1 cellular context compared by ENCODE assay signal in the genomic region with DNA sequence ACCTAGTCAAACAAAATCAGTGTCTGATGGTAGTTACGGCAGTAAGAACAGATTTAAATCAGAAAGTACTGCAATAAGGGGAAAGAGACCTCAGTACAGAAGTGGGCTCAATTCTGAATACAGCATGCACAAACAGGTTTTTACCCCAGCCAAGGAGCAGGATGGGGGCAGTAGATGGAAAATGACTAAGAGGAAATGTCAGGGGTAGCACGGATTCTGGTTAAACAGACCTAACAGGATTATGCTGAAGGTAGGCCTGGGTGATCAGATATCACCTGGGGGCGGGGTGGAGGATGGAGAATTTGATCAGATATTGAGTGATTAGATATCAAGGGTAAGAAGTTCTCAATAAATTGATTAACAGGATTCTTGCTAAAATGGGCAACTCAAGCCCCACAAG.
TF ChIP-seq lines count a peak whose summit lies in the region.

No MANE protein-coding gene starts in this region.

TF ChIP-seq in GM23338, 12 proteins besides CTCF, POLR2A, EP300 and RAD21 (continued from another document):
- TF ChIP-seq CREB1 (CRISPR knock-in tag; IDR thresholded peaks at IDR 0.05; ENCODE audit: low read depth) (no peak), POLR2AphosphoS5 (IDR thresholded peaks at IDR 0.05; ENCODE audit: low read depth) (no peak), EZH2 (IDR thresholded peaks at IDR 0.05; ENCODE audit: low read depth, unreplicated experiment) (no peak), ZNF331 (CRISPR knock-in tag; IDR thresholded peaks at IDR 0.05; ENCODE audit: low read depth) (no peak), JUNB (IDR thresholded peaks at IDR 0.05; ENCODE audit: unreplicated experiment) (no peak), NANOG (IDR thresholded peaks at IDR 0.05; ENCODE audit: borderline replicate concordance) (no peak), EZH2phosphoT487 (IDR thresholded peaks at IDR 0.05; ENCODE audit: unreplicated experiment) (no peak)
- TF ChIP-seq, protein P1, sequence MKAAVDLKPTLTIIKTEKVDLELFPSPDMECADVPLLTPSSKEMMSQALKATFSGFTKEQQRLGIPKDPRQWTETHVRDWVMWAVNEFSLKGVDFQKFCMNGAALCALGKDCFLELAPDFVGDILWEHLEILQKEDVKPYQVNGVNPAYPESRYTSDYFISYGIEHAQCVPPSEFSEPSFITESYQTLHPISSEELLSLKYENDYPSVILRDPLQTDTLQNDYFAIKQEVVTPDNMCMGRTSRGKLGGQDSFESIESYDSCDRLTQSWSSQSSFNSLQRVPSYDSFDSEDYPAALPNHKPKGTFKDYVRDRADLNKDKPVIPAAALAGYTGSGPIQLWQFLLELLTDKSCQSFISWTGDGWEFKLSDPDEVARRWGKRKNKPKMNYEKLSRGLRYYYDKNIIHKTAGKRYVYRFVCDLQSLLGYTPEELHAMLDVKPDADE (IDR thresholded peaks at IDR 0.05), result no peak
- TF ChIP-seq, protein P2, sequence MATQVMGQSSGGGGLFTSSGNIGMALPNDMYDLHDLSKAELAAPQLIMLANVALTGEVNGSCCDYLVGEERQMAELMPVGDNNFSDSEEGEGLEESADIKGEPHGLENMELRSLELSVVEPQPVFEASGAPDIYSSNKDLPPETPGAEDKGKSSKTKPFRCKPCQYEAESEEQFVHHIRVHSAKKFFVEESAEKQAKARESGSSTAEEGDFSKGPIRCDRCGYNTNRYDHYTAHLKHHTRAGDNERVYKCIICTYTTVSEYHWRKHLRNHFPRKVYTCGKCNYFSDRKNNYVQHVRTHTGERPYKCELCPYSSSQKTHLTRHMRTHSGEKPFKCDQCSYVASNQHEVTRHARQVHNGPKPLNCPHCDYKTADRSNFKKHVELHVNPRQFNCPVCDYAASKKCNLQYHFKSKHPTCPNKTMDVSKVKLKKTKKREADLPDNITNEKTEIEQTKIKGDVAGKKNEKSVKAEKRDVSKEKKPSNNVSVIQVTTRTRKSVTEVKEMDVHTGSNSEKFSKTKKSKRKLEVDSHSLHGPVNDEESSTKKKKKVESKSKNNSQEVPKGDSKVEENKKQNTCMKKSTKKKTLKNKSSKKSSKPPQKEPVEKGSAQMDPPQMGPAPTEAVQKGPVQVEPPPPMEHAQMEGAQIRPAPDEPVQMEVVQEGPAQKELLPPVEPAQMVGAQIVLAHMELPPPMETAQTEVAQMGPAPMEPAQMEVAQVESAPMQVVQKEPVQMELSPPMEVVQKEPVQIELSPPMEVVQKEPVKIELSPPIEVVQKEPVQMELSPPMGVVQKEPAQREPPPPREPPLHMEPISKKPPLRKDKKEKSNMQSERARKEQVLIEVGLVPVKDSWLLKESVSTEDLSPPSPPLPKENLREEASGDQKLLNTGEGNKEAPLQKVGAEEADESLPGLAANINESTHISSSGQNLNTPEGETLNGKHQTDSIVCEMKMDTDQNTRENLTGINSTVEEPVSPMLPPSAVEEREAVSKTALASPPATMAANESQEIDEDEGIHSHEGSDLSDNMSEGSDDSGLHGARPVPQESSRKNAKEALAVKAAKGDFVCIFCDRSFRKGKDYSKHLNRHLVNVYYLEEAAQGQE (IDR thresholded peaks at IDR 0.05; ENCODE audit: unreplicated experiment), result no peak
